In the genomic region with DNA sequence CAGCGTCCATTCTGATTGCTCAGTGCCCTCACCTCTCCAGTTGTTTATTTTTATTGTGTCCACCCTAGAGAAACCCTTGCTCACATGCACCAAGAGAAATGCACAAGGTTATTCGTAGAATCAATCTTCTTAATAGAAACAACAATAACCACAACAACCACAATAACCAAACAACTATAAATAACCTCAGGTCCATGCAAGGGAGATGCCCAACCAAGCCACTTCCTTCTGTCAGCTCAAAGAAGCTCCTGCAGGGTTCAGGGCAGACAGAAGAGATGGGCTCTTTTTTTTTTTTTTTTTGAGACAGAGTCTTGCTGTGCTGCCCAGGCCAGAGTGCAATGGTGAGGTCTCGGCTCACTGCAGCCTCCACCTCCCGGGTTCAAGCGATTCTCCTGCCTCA, we compare ENCODE assay signal across 14 cellular contexts. TPM values are rescaled to one million over a fixed set of nuclear protein-coding genes. Genes with fewer than 3 reads are reported as not detected.
"Had no signal": no experiment of that assay in that cellular context is flagged by ENCODE, and none has a peak within 500 bp of the region (broad histone marks: within the 10 kb centered on the region; RNA-seq: fewer than 3 reads in every experiment).

No MANE protein-coding gene starts in this region.

- DNase-seq: activated naive CD4-positive, alpha-beta T cell treated with anti-CD3 and anti-CD28 coated beads for 36 hours; activated T-cell treated with anti-CD3 and anti-CD28 coated beads for 4 hours; adrenal gland; caudate nucleus; cortex of kidney; effector CD8-positive, alpha-beta T cell; heart right ventricle; left ventricle myocardium inferior; sigmoid colon; stimulated activated CD4-positive, alpha-beta T cell treated with anti-CD3 and anti-CD28 coated beads, Interleukin-2, amount 100 ng/mL, for 48 hours; stomach had no signal

- ATAC-seq: activated T-helper 17 cell treated with anti-CD3 and anti-CD28 coated beads, Interleukin-2, amount 50 U/mL, for 72 hours; heart right ventricle had no signal

RNA-seq across cellular contexts. Expression of a gene that starts 39.9 kb away (rescaled TPM):
- total RNA-seq: activated naive CD4-positive, alpha-beta T cell treated with anti-CD3 and anti-CD28 coated beads for 36 hours; activated T-helper 17 cell treated with anti-CD3 and anti-CD28 coated beads, Interleukin-2, amount 50 U/mL, for 72 hours had no signal
- polyA plus RNA-seq: neural cell had no signal

RNA-seq across cellular contexts. Expression of a gene that starts 53.0 kb away (rescaled TPM):
- total RNA-seq: activated naive CD4-positive, alpha-beta T cell treated with anti-CD3 and anti-CD28 coated beads for 36 hours; activated T-helper 17 cell treated with anti-CD3 and anti-CD28 coated beads, Interleukin-2, amount 50 U/mL, for 72 hours; osteocyte had no signal
